Comparison of ENCODE assay signal across 17 cellular contexts in the genomic region with DNA sequence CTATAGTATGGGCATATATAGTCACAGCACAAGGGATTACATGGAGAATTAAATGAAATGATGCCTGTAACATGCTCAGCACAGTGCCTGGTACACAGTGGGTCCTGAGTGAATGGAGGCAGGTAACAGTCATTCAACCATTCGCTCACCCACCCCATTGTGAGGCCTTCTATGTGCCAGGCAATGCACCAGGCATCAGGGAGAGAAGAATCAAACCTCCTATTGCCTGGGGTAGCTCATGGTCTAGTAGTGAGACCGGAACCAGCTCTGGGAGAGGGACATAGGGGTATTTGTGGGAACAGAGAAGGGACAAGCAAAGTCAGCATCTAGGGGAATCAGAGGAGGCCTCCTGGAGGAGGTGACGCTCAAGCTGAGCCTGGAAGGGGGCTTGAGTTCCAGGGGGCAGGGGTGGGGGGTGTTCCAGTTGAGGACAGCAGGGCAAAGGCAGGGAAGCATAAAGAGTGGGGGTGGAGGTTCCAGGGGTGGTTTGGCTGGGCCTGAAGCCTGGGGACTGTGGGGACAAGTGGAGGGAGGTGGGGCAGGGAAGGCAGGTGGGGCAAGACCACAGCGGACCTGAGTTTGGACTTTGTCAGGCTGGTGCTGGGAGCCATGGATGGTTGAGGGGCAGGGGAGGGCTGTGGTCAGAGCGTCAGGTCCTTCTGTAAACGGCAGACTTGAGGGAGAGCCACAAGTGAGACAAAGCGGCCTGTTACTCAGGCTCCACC.
"Had no signal": no experiment of that assay in that cellular context is flagged by ENCODE, and none has a peak within 500 bp of the region (broad histone marks: within the 10 kb centered on the region; RNA-seq: fewer than 3 reads in every experiment).

No MANE protein-coding gene starts in this region.

- H3K4me3 Mint-ChIP-seq: naive thymus-derived CD4-positive, alpha-beta T cell; nephron progenitor cell; type B pancreatic cell had no signal

- H3K9me3 ChIP-seq: gastroesophageal sphincter, neutrophil, suprapubic skin, thyroid gland had no signal

- H3K27ac ChIP-seq: dorsolateral prefrontal cortex, gastroesophageal sphincter, hepatocyte, neutrophil, suprapubic skin, thyroid gland had no signal

- H3K36me3 ChIP-seq: gastroesophageal sphincter, neutrophil, suprapubic skin, thyroid gland had no signal

- H3K36me3 Mint-ChIP-seq: naive thymus-derived CD4-positive, alpha-beta T cell; type B pancreatic cell had no signal

- H3K4me1 Mint-ChIP-seq: naive thymus-derived CD4-positive, alpha-beta T cell had no signal

- H3K4me3 ChIP-seq: dorsolateral prefrontal cortex, gastroesophageal sphincter, hepatocyte, suprapubic skin, thyroid gland had no signal

- H3K4me1 ChIP-seq: gastroesophageal sphincter, suprapubic skin, thyroid gland had no signal

- H3K27ac Mint-ChIP-seq: naive thymus-derived CD4-positive, alpha-beta T cell; type B pancreatic cell had no signal

- H3K9me3 Mint-ChIP-seq: naive thymus-derived CD4-positive, alpha-beta T cell; nephron progenitor cell; type B pancreatic cell had no signal

- ATAC-seq: esophagus mucosa; gastroesophageal sphincter; left colon; left ventricle myocardium superior; naive thymus-derived CD4-positive, alpha-beta T cell had no signal

- DNase-seq: cortex of kidney; dorsolateral prefrontal cortex; effector memory CD4-positive, alpha-beta T cell; left colon; left ventricle myocardium superior; naive thymus-derived CD4-positive, alpha-beta T cell; nephron progenitor cell; small intestine; stimulated activated CD4-positive, alpha-beta T cell treated with anti-CD3 and anti-CD28 coated beads, Interleukin-2, amount 100 ng/mL, for 48 hours; stimulated activated naive CD4-positive, alpha-beta T cell treated with Interleukin-2 at 50 U/mL for 16 hours; thyroid gland had no signal
